Comparison of ENCODE assay signal across 10 cellular contexts in genomic region chrX:12997898-12998687, GRCh38. TPM values are rescaled to one million over a fixed set of nuclear protein-coding genes. Genes with fewer than 3 reads are reported as not detected.
DNase-seq lines count a peak whose midpoint lies in the region; ATAC-seq and TF ChIP-seq lines count a peak whose summit lies in the region.
"Had no signal": no experiment of that assay in that cellular context is flagged by ENCODE, and none has a peak within 500 bp of the region (broad histone marks: within the 10 kb centered on the region; RNA-seq: fewer than 3 reads in every experiment).

No MANE protein-coding gene starts in this region.

- no peak for DNase-seq in activated CD4-positive, alpha-beta T cell treated with anti-CD3 and anti-CD28 coated beads, Interleukin-2, amount 10 ng/mL, durations not matched to agents 24 days and 14 days
- no peak for DNase-seq in activated CD4-positive, alpha-beta T cell treated with anti-CD3 and anti-CD28 coated beads, Interleukin-2, amount 50 U/mL, for 1 hour
- DNase-seq in activated B cell treated with CpG ODN at 0.5 μM for 24 hours (no peak), immature natural killer cell (no peak), DMS79 (lab: John Stamatoyannopoulos, UW) (no peak), kidney glomerular epithelial cell (lab: John Stamatoyannopoulos, UW) (no peak)
- no peak for DNase-seq in stimulated activated naive B cell treated with anti-CD40 and anti-IgM and Interleukin-4, amounts not matched to agents 10 μg/mL and 1 μg/mL and 100 μg/mL, for 72 hours

- intact Hi-C loops in activated CD4-positive, alpha-beta T cell treated with anti-CD3 and anti-CD28 coated beads, Interleukin-2, amount 10 ng/mL, durations not matched to agents 24 days and 14 days (cut with micrococcal nuclease) = loop anchor here (1.0 to 2.0 kb wide), 4 partner anchors 13 to 89 kb away; no protein-coding TSS in a partner anchor
- intact Hi-C loops in activated B cell treated with CpG ODN at 0.5 μM for 24 hours (cut with micrococcal nuclease) = no loop called here

- ATAC-seq in activated B cell treated with CpG ODN at 0.5 μM for 24 hours (ENCODE audit: low read depth) = no peak
- ATAC-seq in stimulated activated naive B cell treated with anti-CD40 and anti-IgM and Interleukin-4, amounts not matched to agents 10 μg/mL and 1 μg/mL and 100 μg/mL, for 72 hours (replicated peaks) = no peak
- ATAC-seq in GM18870 (IDR thresholded peaks at IDR 0.05; ENCODE audit: unreplicated experiment) = no peak

- CTCF ChIA-PET in activated B cell treated with CpG ODN at 0.5 μM for 24 hours (lab: Charles Lee) = interaction anchor here (1.4 kb wide), 1 partner anchor 51 kb away, joined by 8 read pairs; no protein-coding TSS in a partner anchor

- no peaks in the 10 kb centered on the region for H3K27me3 Mint-ChIP-seq in activated CD4-positive, alpha-beta T cell treated with anti-CD3 and anti-CD28 coated beads, Interleukin-2, amount 10 ng/mL, durations not matched to agents 24 days and 14 days
- H3K27me3 Mint-ChIP-seq in activated B cell treated with CpG ODN at 0.5 μM for 24 hours (no peaks in the 10 kb centered on the region), immature natural killer cell (ENCODE audit: low read depth in 3 of 3) (peaks cover 0 to 10% (median 4%) of the 10 kb centered on the region in 3 donors)
- peaks cover 0 to 5% of the 10 kb centered on the region in 2 donors for H3K27me3 Mint-ChIP-seq in stimulated activated naive B cell treated with anti-CD40 and anti-IgM and Interleukin-4, amounts not matched to agents 10 μg/mL and 1 μg/mL and 100 μg/mL, for 72 hours

- peaks cover 2% of the 10 kb centered on the region for H3K36me3 Mint-ChIP-seq in activated CD4-positive, alpha-beta T cell treated with anti-CD3 and anti-CD28 coated beads, Interleukin-2, amount 10 ng/mL, durations not matched to agents 24 days and 14 days (ENCODE audit: low read depth)
- H3K36me3 Mint-ChIP-seq in activated B cell treated with CpG ODN at 0.5 μM for 24 hours (ENCODE audit: low read depth) (no peaks in the 10 kb centered on the region), immature natural killer cell (peaks cover 0 to 3% (median 0%) of the 10 kb centered on the region in 3 donors)
- H3K36me3 Mint-ChIP-seq in stimulated activated naive B cell treated with anti-CD40 and anti-IgM and Interleukin-4, amounts not matched to agents 10 μg/mL and 1 μg/mL and 100 μg/mL, for 72 hours = no peaks in the 10 kb centered on the region

- H3K4me1 Mint-ChIP-seq in activated CD4-positive, alpha-beta T cell treated with anti-CD3 and anti-CD28 coated beads, Interleukin-2, amount 10 ng/mL, durations not matched to agents 24 days and 14 days = peaks cover 47% of the 10 kb centered on the region
- peaks cover 54% of the 10 kb centered on the region for H3K4me1 Mint-ChIP-seq in activated B cell treated with CpG ODN at 0.5 μM for 24 hours
- H3K4me1 Mint-ChIP-seq in immature natural killer cell = peaks cover 32 to 43% of the 10 kb centered on the region in 2 donors
- peaks cover 25 to 33% of the 10 kb centered on the region in 2 donors for H3K4me1 Mint-ChIP-seq in stimulated activated naive B cell treated with anti-CD40 and anti-IgM and Interleukin-4, amounts not matched to agents 10 μg/mL and 1 μg/mL and 100 μg/mL, for 72 hours

- peak overlapping the region; percentile 88 for H3K27ac Mint-ChIP-seq in activated CD4-positive, alpha-beta T cell treated with anti-CD3 and anti-CD28 coated beads, Interleukin-2, amount 10 ng/mL, durations not matched to agents 24 days and 14 days
- H3K27ac Mint-ChIP-seq in activated B cell treated with CpG ODN at 0.5 μM for 24 hours (peak overlapping the region; percentile 84), immature natural killer cell (peak overlapping the region; percentile 10 to 91 (median 48))
- H3K27ac Mint-ChIP-seq in stimulated activated naive B cell treated with anti-CD40 and anti-IgM and Interleukin-4, amounts not matched to agents 10 μg/mL and 1 μg/mL and 100 μg/mL, for 72 hours = peak overlapping the region; percentile 84

- no peak for TF ChIP-seq CTCF in activated B cell treated with CpG ODN at 0.5 μM for 24 hours (IDR thresholded peaks at IDR 0.05)

- no peaks in the 10 kb centered on the region for H3K9me3 Mint-ChIP-seq in activated CD4-positive, alpha-beta T cell treated with anti-CD3 and anti-CD28 coated beads, Interleukin-2, amount 10 ng/mL, durations not matched to agents 24 days and 14 days
- H3K9me3 Mint-ChIP-seq in activated B cell treated with CpG ODN at 0.5 μM for 24 hours (no peaks in the 10 kb centered on the region), immature natural killer cell (no peaks in the 10 kb centered on the region)
- H3K9me3 Mint-ChIP-seq in stimulated activated naive B cell treated with anti-CD40 and anti-IgM and Interleukin-4, amounts not matched to agents 10 μg/mL and 1 μg/mL and 100 μg/mL, for 72 hours = no peaks in the 10 kb centered on the region

- POLR2A ChIA-PET in activated B cell treated with CpG ODN at 0.5 μM for 24 hours (lab: Charles Lee) = interaction anchor here (0.9 to 30.2 kb wide), 7 partner anchors 12 to 91 kb away, joined by 3 to 836 read pairs (median 36); partner anchors contain the start of gene TMSB4X

- H3K4me3 Mint-ChIP-seq in activated CD4-positive, alpha-beta T cell treated with anti-CD3 and anti-CD28 coated beads, Interleukin-2, amount 10 ng/mL, durations not matched to agents 24 days and 14 days = peak overlapping the region; percentile 71
- no peak overlapping the region for H3K4me3 Mint-ChIP-seq in activated B cell treated with CpG ODN at 0.5 μM for 24 hours
- H3K4me3 Mint-ChIP-seq in immature natural killer cell = peak overlapping the region in 4 of 5 donors; percentile 2 to 48 (median 30)
- H3K4me3 Mint-ChIP-seq in stimulated activated naive B cell treated with anti-CD40 and anti-IgM and Interleukin-4, amounts not matched to agents 10 μg/mL and 1 μg/mL and 100 μg/mL, for 72 hours = peak overlapping the region; percentile 26 to 53

RNA-seq across cellular contexts. Expression of gene TMSB4X, which starts 23.2 kb away (rescaled TPM):
- total RNA-seq in activated CD4-positive, alpha-beta T cell treated with anti-CD3 and anti-CD28 coated beads, Interleukin-2, amount 10 ng/mL, durations not matched to agents 24 days and 14 days = 5,263 and 5,311 TPM in 2 replicates
- total RNA-seq in activated B cell treated with CpG ODN at 0.5 μM for 24 hours = 5,922 and 6,273 TPM in 2 replicates
- over 10,000 TPM; 26,219 to 39,735 (median 28,691) TPM for polyA plus RNA-seq in immature natural killer cell

RNA-seq across cellular contexts. Expression of gene FAM9C, which starts 46.3 kb away (rescaled TPM):
- not detected in 2 replicates for total RNA-seq in activated CD4-positive, alpha-beta T cell treated with anti-CD3 and anti-CD28 coated beads, Interleukin-2, amount 10 ng/mL, durations not matched to agents 24 days and 14 days
- not detected in 2 replicates for total RNA-seq in activated B cell treated with CpG ODN at 0.5 μM for 24 hours
- not detected for polyA plus RNA-seq in immature natural killer cell
- total RNA-seq: mononuclear cell had no signal
- polyA plus RNA-seq: esophagus had no signal
